20 cellular contexts compared by ENCODE assay signal in the genomic region with DNA sequence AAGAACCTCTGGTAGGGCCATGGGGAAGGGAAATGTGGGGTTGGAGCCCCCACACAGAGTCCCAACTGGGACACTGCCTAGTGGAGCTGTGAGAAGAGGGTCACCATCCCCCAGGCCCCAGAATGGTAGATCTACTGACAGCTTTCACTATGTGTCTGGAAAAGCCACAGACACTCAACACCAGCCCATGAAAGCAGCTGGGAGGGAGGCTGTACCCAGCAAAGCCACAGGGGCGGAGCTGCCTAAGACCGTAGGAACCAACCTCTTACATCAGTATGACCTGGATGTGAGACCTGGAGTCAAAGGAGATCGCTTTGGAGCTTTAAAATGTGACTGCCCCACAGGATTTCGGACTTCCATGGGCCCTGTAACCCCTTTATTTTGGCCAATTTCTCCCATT.
"Had no signal": no experiment of that assay in that cellular context is flagged by ENCODE, and none has a peak within 500 bp of the region (broad histone marks: within the 10 kb centered on the region; RNA-seq: fewer than 3 reads in every experiment).

No MANE protein-coding gene starts in this region.

- H3K4me1 ChIP-seq: colonic mucosa, suprapubic skin had no signal

- DNase-seq: activated CD4-positive, alpha-beta T cell treated with anti-CD3 and anti-CD28 coated beads, Interleukin-2, amount 50 U/mL, for 4 hours; activated effector memory CD4-positive, alpha-beta T cell treated with Interleukin-2 at 50 U/mL for 16 hours; activated naive CD4-positive, alpha-beta T cell treated with Interleukin-2 at 50 U/mL for 16 hours; activated T-cell treated with anti-CD3 and anti-CD28 coated beads for 4 hours; anterior cingulate cortex; body of pancreas; colonic mucosa; effector CD8-positive, alpha-beta T cell; left lung; mucosa of descending colon; nucleus accumbens; spleen; stimulated activated naive CD4-positive, alpha-beta T cell; T-helper 2 cell had no signal

- H3K9me3 Mint-ChIP-seq: WTC11 had no signal

- H3K27me3 ChIP-seq: body of pancreas, colonic mucosa, left lung, suprapubic skin, tibial nerve had no signal

- H3K36me3 Mint-ChIP-seq: activated naive CD8-positive, alpha-beta T cell had no signal

- H3K4me3 Mint-ChIP-seq: activated naive CD8-positive, alpha-beta T cell; WTC11 had no signal

- H3K9me3 ChIP-seq: body of pancreas, colonic mucosa, left lung, mucosa of descending colon, spleen, suprapubic skin, tibial nerve had no signal

- H3K27ac ChIP-seq: body of pancreas, colonic mucosa, left lung, spleen, suprapubic skin, tibial nerve had no signal

- ATAC-seq: body of pancreas, left lung, mucosa of descending colon, right cardiac atrium, WTC11 had no signal

- H3K27ac Mint-ChIP-seq: activated naive CD8-positive, alpha-beta T cell; WTC11 had no signal

- H3K36me3 ChIP-seq: colonic mucosa, left lung, spleen, suprapubic skin, tibial nerve had no signal

- H3K4me3 ChIP-seq: body of pancreas, colonic mucosa, left lung, lung, mucosa of descending colon, spleen, suprapubic skin, tibial nerve had no signal
